8 cellular contexts compared by ENCODE assay signal in the genomic region with DNA sequence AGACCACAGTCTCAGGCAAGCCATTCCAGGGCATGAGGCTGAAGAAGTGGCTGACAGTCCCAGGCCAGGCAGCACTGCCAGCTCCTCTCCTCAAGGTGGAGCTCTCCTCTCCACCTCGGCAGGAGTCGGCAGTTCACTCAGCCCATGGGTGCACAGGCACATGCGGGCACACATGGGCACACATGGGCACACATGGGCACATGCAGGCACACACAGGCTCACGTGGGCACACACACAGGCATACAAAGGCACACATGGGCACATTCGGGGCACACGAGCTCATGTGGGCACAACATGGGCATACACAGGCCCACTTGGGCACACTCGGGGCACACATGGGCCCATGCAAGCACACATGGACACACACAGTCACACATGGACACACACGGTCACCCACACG.
DNase-seq lines count a peak whose midpoint lies in the region; ATAC-seq and TF ChIP-seq lines count a peak whose summit lies in the region.

No MANE protein-coding gene starts in this region.

- H3K9me3 ChIP-seq in AG04450 (ENCODE audit: control insufficient read depth, insufficient read depth, low read length) (no peaks in the 10 kb centered on the region; the same call in 1 of the 2 replicates), SU-DHL-6 (ENCODE audit: insufficient read depth, low read length) (no peaks in the 10 kb centered on the region), left ventricle myocardium inferior (replicated peaks) (no peaks in the 10 kb centered on the region)

- no peak for DNase-seq in AG04450 (ENCODE audit: low read depth, low spot score)
- DNase-seq in left ventricle myocardium inferior: no peak
- DNase-seq in NCI-H1092 (lab: John Stamatoyannopoulos, UW): no peak
- DNase-seq in erythroblast (lab: John Stamatoyannopoulos, UW): no peak
- no peak for DNase-seq in sciatic nerve (ENCODE audit: low spot score)
- DNase-seq in T1000 (lab: John Stamatoyannopoulos, UW): no peak

- H3F3A ChIP-seq in SU-DHL-6 (ENCODE audit: insufficient read depth): no peaks in the 10 kb centered on the region

- no peak overlapping the region for H3K4me2 ChIP-seq in SU-DHL-6 (ENCODE audit: low read depth, low read length, poor library complexity, severe bottlenecking)

- H3K4me1 ChIP-seq in left ventricle myocardium inferior: peaks cover 22% of the 10 kb centered on the region

- no peak overlapping the region for H2AFZ ChIP-seq in SU-DHL-6 (ENCODE audit: low read depth, low read length, severe bottlenecking)

- H3K9ac ChIP-seq in SU-DHL-6 (ENCODE audit: low read length): no peak overlapping the region

- no peak overlapping the region for H3K4me3 ChIP-seq in AG04450 (ENCODE audit: low read depth, low read length)
- no peak overlapping the region for H3K4me3 ChIP-seq in SU-DHL-6 (ENCODE audit: insufficient read depth, low read length, poor library complexity, severe bottlenecking)
- H3K4me3 ChIP-seq in left ventricle myocardium inferior: no peak overlapping the region

- intact Hi-C loops in left ventricle myocardium inferior (cut with micrococcal nuclease) (no loop called here), sciatic nerve (cut with DNase I) (no loop called here)

- POLR2A ChIA-PET in AG04450 (lab: Yijun Ruan, JAX): no interaction called here

- no peak for ATAC-seq in sciatic nerve

- no peaks in the 10 kb centered on the region for H4K20me1 ChIP-seq in SU-DHL-6 (ENCODE audit: low read depth, low read length)

- H3K36me3 ChIP-seq in SU-DHL-6 (ENCODE audit: low read length) (no peaks in the 10 kb centered on the region), left ventricle myocardium inferior (no peaks in the 10 kb centered on the region)

- CTCF ChIA-PET in AG04450 (lab: Charles Lee): interaction anchor here (1.3 to 3.1 kb wide), 2 partner anchors 8 to 21 kb away, joined by 3 to 14 read pairs; no protein-coding TSS in a partner anchor

- H3K9me2 ChIP-seq in SU-DHL-6 (replicated peaks; ENCODE audit: insufficient read depth, low read length): no peaks in the 10 kb centered on the region

- no peak overlapping the region for H3K27ac ChIP-seq in AG04450 (ENCODE audit: low read depth, low read length)
- H3K27ac ChIP-seq in SU-DHL-6 (ENCODE audit: low read depth, low read length): no peak overlapping the region
- no peak overlapping the region for H3K27ac ChIP-seq in left ventricle myocardium inferior (replicated peaks)

- H3K27me3 ChIP-seq in AG04450 (ENCODE audit: control insufficient read depth, insufficient read depth, low read length) (peaks cover 5% of the 10 kb centered on the region), SU-DHL-6 (ENCODE audit: low read length) (no peaks in the 10 kb centered on the region), left ventricle myocardium inferior (ENCODE audit: low read depth) (no peaks in the 10 kb centered on the region)

- TF ChIP-seq CTCF in AG04450 (IDR thresholded peaks at IDR 0.05; ENCODE audit: low read depth, low read length) (peak; percentile 32), GM12874 (IDR thresholded peaks at IDR 0.05; ENCODE audit: insufficient read depth, low read depth, low read length) (peak; percentile 66; the same call in 1 of the 2 replicates), SU-DHL-6 (IDR thresholded peaks at IDR 0.05; ENCODE audit: insufficient read depth, low read length, poor library complexity, severe bottlenecking) (peak; percentile 23), left ventricle myocardium inferior (IDR thresholded peaks at IDR 0.05; ENCODE audit: borderline replicate concordance) (peak; percentile 49)

- H3K79me2 ChIP-seq in SU-DHL-6 (ENCODE audit: insufficient read depth, low read length): no peaks in the 10 kb centered on the region

- TF ChIP-seq POLR2A in erythroblast (IDR thresholded peaks at IDR 0.05; ENCODE audit: low read length): no peak
